31 cellular contexts compared by ENCODE assay signal in genomic region chr9:104503440-104503839, GRCh38. TPM values are rescaled to one million over a fixed set of nuclear protein-coding genes. Genes with fewer than 3 reads are reported as not detected.
"Had no signal": no experiment of that assay in that cellular context is flagged by ENCODE, and none has a peak within 500 bp of the region (broad histone marks: within the 10 kb centered on the region; RNA-seq: fewer than 3 reads in every experiment).

No MANE protein-coding gene starts in this region.

- ATAC-seq: stimulated activated effector memory CD8-positive, alpha-beta T cell treated with anti-CD3 and anti-CD28 coated beads, Interleukin-12 subunit alpha, Interleukin-12 subunit beta, amount 100 ng/mL, for 72 hours; stimulated activated memory B cell treated with anti-CD40 and anti-IgM and Interleukin-4, amounts not matched to agents 10 μg/mL and 1 μg/mL and 100 μg/mL, for 72 hours; stimulated activated naive B cell treated with anti-CD40 and anti-IgM and Interleukin-4, amounts not matched to agents 10 μg/mL and 1 μg/mL and 100 μg/mL, for 72 hours; stimulated activated naive CD8-positive, alpha-beta T cell treated with anti-CD3 and anti-CD28 coated beads, Interleukin-15, amount 100 ng/mL, for 72 hours; stimulated activated naive CD8-positive, alpha-beta T cell treated with anti-CD3 and anti-CD28 coated beads, Interleukin-15, Interleukin-2, amounts not matched to agents 100 U/mL and 50 U/mL, for 24 hours; upper lobe of right lung had no signal

- H3K9me3 ChIP-seq: stomach, suprapubic skin, testis, thoracic aorta, thyroid gland, tibial artery, tibial nerve, transverse colon, upper lobe of left lung, upper lobe of right lung, uterus, vagina had no signal

- H3K4me1 ChIP-seq: stomach, suprapubic skin, testis, thyroid gland, tibial artery, tibial nerve, transverse colon, upper lobe of left lung, upper lobe of right lung, uterus, vagina had no signal

- DNase-seq: stimulated activated CD4-positive, alpha-beta T cell treated with anti-CD3 and anti-CD28 coated beads, Interleukin-2, amount 100 ng/mL, for 48 hours; stimulated activated CD4-positive, alpha-beta T cell treated with anti-CD3 and anti-CD28 coated beads, Interleukin-4, amount 100 ng/mL, for 1 hour; stimulated activated CD4-positive, alpha-beta T cell treated with anti-CD3 and anti-CD28 coated beads, Interleukin-4, amount 100 ng/mL, for 24 hours; stimulated activated CD4-positive, alpha-beta T cell treated with anti-CD3 and anti-CD28 coated beads, Interleukin-4, amount 100 ng/mL, for 4 hours; stimulated activated CD8-positive, alpha-beta memory T cell treated with anti-CD3 and anti-CD28 coated beads, Interleukin-4, amount 100 ng/mL, for 48 hours; stimulated activated naive B cell treated with anti-CD40 and anti-IgM and Interleukin-4, amounts not matched to agents 10 μg/mL and 1 μg/mL and 100 μg/mL, for 72 hours; stimulated activated naive CD4-positive, alpha-beta T cell; stimulated activated naive CD4-positive, alpha-beta T cell treated with Interleukin-2 at 50 U/mL for 16 hours; stimulated activated naive CD8-positive, alpha-beta T cell treated with anti-CD3 and anti-CD28 coated beads, Interleukin-15, amount 100 ng/mL, for 72 hours; stimulated activated naive CD8-positive, alpha-beta T cell treated with anti-CD3 and anti-CD28 coated beads, Interleukin-15, Interleukin-2, amounts not matched to agents 100 U/mL and 50 U/mL, for 24 hours; stomach; substantia nigra; testis; thyroid gland; tibial artery; transverse colon; upper lobe of left lung; upper lobe of right lung; uterus had no signal

- FAIRE-seq: urothelium cell line had no signal

- H3K27me3 ChIP-seq: stomach, suprapubic skin, testis, thyroid gland, tibial artery, tibial nerve, transverse colon, upper lobe of left lung, upper lobe of right lung, uterus, vagina had no signal

- H3K4me3 ChIP-seq: stomach, suprapubic skin, testis, thoracic aorta, thyroid gland, tibial artery, tibial nerve, transverse colon, upper lobe of left lung, upper lobe of right lung, uterus, vagina had no signal

- H3K27ac ChIP-seq: stomach, suprapubic skin, testis, thoracic aorta, thyroid gland, tibial artery, tibial nerve, transverse colon, upper lobe of left lung, upper lobe of right lung, uterus, vagina had no signal

- H3K36me3 ChIP-seq: stomach, suprapubic skin, thoracic aorta, thyroid gland, tibial artery, tibial nerve, transverse colon, upper lobe of left lung, upper lobe of right lung, uterus, vagina had no signal

RNA-seq across cellular contexts. Expression of gene OR13F1, which starts 0.6 kb away (rescaled TPM):
- total RNA-seq: stomach, subcutaneous adipose tissue, suprapubic skin, temporal lobe, testis, thoracic aorta, thyroid gland, tibial nerve, transverse colon, upper lobe of left lung, upper lobe of right lung, ureter, urinary bladder, uterus, vagina had no signal
- polyA plus RNA-seq: stomach, thymus, urinary bladder had no signal

RNA-seq across cellular contexts. Expression of gene OR13C4, which starts 23.6 kb away (rescaled TPM):
- total RNA-seq: subcutaneous adipose tissue, suprapubic skin, temporal lobe, testis, thoracic aorta, tibial nerve, transverse colon, upper lobe of left lung, upper lobe of right lung, ureter, urinary bladder, vagina had no signal
- polyA plus RNA-seq: stomach, thymus, urinary bladder had no signal

RNA-seq across cellular contexts. Expression of gene OR13C3, which starts 33.2 kb away (rescaled TPM):
- total RNA-seq: stomach, subcutaneous adipose tissue, suprapubic skin, thoracic aorta, tibial nerve, transverse colon, upper lobe of right lung, ureter, urinary bladder, uterus, vagina had no signal
- polyA plus RNA-seq: stomach, thymus, urinary bladder had no signal
